2 cellular contexts compared by ENCODE assay signal in the genomic region with DNA sequence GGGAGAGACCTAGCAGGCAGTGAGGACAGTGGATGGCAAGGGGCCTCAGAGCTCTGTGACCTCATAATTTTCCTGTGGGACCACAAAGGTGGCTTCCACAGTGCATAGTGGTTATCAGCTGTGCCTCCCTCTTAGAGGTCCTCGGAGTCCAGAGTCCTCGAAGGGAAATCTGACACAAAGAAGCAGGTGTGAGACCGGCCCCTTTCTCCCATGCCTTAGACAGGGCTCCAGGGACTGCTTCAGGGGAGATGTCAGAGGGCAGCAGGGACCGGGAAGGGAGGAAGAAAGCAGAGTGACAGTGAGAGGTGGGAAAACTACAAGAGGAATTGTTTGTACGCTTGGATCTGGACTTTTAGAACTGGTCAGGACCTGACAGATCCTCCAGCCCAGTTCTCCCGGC.
TF ChIP-seq lines count a peak whose summit lies in the region.

No MANE protein-coding gene starts in this region.

TF ChIP-seq in GM23338, 12 proteins besides CTCF, POLR2A, EP300 and RAD21 (continued from another document):
- TF ChIP-seq, protein P1, sequence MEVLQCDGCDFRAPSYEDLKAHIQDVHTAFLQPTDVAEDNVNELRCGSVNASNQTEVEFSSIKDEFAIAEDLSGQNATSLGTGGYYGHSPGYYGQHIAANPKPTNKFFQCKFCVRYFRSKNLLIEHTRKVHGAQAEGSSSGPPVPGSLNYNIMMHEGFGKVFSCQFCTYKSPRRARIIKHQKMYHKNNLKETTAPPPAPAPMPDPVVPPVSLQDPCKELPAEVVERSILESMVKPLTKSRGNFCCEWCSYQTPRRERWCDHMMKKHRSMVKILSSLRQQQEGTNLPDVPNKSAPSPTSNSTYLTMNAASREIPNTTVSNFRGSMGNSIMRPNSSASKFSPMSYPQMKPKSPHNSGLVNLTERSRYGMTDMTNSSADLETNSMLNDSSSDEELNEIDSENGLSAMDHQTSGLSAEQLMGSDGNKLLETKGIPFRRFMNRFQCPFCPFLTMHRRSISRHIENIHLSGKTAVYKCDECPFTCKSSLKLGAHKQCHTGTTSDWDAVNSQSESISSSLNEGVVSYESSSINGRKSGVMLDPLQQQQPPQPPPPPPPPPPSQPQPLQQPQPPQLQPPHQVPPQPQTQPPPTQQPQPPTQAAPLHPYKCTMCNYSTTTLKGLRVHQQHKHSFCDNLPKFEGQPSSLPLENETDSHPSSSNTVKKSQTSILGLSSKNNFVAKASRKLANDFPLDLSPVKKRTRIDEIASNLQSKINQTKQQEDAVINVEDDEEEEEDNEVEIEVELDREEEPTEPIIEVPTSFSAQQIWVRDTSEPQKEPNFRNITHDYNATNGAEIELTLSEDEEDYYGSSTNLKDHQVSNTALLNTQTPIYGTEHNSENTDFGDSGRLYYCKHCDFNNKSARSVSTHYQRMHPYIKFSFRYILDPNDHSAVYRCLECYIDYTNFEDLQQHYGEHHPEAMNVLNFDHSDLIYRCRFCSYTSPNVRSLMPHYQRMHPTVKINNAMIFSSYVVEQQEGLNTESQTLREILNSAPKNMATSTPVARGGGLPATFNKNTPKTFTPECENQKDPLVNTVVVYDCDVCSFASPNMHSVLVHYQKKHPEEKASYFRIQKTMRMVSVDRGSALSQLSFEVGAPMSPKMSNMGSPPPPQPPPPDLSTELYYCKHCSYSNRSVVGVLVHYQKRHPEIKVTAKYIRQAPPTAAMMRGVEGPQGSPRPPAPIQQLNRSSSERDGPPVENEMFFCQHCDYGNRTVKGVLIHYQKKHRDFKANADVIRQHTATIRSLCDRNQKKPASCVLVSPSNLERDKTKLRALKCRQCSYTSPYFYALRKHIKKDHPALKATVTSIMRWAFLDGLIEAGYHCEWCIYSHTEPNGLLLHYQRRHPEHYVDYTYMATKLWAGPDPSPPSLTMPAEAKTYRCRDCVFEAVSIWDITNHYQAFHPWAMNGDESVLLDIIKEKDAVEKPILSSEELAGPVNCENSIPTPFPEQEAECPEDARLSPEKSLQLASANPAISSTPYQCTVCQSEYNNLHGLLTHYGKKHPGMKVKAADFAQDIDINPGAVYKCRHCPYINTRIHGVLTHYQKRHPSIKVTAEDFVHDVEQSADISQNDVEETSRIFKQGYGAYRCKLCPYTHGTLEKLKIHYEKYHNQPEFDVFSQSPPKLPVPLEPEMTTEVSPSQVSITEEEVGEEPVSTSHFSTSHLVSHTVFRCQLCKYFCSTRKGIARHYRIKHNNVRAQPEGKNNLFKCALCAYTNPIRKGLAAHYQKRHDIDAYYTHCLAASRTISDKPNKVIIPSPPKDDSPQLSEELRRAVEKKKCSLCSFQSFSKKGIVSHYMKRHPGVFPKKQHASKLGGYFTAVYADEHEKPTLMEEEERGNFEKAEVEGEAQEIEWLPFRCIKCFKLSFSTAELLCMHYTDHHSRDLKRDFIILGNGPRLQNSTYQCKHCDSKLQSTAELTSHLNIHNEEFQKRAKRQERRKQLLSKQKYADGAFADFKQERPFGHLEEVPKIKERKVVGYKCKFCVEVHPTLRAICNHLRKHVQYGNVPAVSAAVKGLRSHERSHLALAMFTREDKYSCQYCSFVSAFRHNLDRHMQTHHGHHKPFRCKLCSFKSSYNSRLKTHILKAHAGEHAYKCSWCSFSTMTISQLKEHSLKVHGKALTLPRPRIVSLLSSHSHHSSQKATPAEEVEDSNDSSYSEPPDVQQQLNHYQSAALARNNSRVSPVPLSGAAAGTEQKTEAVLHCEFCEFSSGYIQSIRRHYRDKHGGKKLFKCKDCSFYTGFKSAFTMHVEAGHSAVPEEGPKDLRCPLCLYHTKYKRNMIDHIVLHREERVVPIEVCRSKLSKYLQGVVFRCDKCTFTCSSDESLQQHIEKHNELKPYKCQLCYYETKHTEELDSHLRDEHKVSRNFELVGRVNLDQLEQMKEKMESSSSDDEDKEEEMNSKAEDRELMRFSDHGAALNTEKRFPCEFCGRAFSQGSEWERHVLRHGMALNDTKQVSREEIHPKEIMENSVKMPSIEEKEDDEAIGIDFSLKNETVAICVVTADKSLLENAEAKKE (CRISPR knock-in tag; IDR thresholded peaks at IDR 0.05), result no peak
- TF ChIP-seq EZH2 (IDR thresholded peaks at IDR 0.05; ENCODE audit: low read depth, unreplicated experiment), result no peak
- TF ChIP-seq ZNF331 (CRISPR knock-in tag; IDR thresholded peaks at IDR 0.05; ENCODE audit: low read depth), result no peak
- no peak for TF ChIP-seq STAT1 (IDR thresholded peaks at IDR 0.05; ENCODE audit: unreplicated experiment)
- TF ChIP-seq, protein P2, sequence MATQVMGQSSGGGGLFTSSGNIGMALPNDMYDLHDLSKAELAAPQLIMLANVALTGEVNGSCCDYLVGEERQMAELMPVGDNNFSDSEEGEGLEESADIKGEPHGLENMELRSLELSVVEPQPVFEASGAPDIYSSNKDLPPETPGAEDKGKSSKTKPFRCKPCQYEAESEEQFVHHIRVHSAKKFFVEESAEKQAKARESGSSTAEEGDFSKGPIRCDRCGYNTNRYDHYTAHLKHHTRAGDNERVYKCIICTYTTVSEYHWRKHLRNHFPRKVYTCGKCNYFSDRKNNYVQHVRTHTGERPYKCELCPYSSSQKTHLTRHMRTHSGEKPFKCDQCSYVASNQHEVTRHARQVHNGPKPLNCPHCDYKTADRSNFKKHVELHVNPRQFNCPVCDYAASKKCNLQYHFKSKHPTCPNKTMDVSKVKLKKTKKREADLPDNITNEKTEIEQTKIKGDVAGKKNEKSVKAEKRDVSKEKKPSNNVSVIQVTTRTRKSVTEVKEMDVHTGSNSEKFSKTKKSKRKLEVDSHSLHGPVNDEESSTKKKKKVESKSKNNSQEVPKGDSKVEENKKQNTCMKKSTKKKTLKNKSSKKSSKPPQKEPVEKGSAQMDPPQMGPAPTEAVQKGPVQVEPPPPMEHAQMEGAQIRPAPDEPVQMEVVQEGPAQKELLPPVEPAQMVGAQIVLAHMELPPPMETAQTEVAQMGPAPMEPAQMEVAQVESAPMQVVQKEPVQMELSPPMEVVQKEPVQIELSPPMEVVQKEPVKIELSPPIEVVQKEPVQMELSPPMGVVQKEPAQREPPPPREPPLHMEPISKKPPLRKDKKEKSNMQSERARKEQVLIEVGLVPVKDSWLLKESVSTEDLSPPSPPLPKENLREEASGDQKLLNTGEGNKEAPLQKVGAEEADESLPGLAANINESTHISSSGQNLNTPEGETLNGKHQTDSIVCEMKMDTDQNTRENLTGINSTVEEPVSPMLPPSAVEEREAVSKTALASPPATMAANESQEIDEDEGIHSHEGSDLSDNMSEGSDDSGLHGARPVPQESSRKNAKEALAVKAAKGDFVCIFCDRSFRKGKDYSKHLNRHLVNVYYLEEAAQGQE (IDR thresholded peaks at IDR 0.05; ENCODE audit: unreplicated experiment), result no peak
- TF ChIP-seq POLR2AphosphoS5 (IDR thresholded peaks at IDR 0.05; ENCODE audit: low read depth), result no peak
- no peak for TF ChIP-seq EZH2phosphoT487 (IDR thresholded peaks at IDR 0.05; ENCODE audit: unreplicated experiment)
- TF ChIP-seq, protein P3, sequence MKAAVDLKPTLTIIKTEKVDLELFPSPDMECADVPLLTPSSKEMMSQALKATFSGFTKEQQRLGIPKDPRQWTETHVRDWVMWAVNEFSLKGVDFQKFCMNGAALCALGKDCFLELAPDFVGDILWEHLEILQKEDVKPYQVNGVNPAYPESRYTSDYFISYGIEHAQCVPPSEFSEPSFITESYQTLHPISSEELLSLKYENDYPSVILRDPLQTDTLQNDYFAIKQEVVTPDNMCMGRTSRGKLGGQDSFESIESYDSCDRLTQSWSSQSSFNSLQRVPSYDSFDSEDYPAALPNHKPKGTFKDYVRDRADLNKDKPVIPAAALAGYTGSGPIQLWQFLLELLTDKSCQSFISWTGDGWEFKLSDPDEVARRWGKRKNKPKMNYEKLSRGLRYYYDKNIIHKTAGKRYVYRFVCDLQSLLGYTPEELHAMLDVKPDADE (IDR thresholded peaks at IDR 0.05), result no peak

TF ChIP-seq in WTC11, 78 proteins besides CTCF, POLR2A, EP300 and RAD21 (continued from another document):
- TF ChIP-seq, protein P4, sequence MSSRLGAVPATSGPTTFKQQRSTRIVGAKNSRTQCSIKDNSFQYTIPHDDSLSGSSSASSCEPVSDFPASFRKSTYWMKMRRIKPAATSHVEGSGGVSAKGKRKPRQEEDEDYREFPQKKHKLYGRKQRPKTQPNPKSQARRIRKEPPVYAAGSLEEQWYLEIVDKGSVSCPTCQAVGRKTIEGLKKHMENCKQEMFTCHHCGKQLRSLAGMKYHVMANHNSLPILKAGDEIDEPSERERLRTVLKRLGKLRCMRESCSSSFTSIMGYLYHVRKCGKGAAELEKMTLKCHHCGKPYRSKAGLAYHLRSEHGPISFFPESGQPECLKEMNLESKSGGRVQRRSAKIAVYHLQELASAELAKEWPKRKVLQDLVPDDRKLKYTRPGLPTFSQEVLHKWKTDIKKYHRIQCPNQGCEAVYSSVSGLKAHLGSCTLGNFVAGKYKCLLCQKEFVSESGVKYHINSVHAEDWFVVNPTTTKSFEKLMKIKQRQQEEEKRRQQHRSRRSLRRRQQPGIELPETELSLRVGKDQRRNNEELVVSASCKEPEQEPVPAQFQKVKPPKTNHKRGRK (CRISPR knock-in tag; IDR thresholded peaks at IDR 0.05; ENCODE audit: borderline replicate concordance), result no peak
- TF ChIP-seq, protein P5, sequence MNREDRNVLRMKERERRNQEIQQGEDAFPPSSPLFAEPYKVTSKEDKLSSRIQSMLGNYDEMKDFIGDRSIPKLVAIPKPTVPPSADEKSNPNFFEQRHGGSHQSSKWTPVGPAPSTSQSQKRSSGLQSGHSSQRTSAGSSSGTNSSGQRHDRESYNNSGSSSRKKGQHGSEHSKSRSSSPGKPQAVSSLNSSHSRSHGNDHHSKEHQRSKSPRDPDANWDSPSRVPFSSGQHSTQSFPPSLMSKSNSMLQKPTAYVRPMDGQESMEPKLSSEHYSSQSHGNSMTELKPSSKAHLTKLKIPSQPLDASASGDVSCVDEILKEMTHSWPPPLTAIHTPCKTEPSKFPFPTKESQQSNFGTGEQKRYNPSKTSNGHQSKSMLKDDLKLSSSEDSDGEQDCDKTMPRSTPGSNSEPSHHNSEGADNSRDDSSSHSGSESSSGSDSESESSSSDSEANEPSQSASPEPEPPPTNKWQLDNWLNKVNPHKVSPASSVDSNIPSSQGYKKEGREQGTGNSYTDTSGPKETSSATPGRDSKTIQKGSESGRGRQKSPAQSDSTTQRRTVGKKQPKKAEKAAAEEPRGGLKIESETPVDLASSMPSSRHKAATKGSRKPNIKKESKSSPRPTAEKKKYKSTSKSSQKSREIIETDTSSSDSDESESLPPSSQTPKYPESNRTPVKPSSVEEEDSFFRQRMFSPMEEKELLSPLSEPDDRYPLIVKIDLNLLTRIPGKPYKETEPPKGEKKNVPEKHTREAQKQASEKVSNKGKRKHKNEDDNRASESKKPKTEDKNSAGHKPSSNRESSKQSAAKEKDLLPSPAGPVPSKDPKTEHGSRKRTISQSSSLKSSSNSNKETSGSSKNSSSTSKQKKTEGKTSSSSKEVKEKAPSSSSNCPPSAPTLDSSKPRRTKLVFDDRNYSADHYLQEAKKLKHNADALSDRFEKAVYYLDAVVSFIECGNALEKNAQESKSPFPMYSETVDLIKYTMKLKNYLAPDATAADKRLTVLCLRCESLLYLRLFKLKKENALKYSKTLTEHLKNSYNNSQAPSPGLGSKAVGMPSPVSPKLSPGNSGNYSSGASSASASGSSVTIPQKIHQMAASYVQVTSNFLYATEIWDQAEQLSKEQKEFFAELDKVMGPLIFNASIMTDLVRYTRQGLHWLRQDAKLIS (CRISPR knock-in tag; IDR thresholded peaks at IDR 0.05; ENCODE audit: borderline replicate concordance), result no peak
- TF ChIP-seq ETV6 (CRISPR knock-in tag; IDR thresholded peaks at IDR 0.05) (no peak), JAZF1 (CRISPR knock-in tag; IDR thresholded peaks at IDR 0.05) (no peak), ELF4 (CRISPR knock-in tag; IDR thresholded peaks at IDR 0.05; ENCODE audit: low read depth) (no peak), MXD4 (CRISPR knock-in tag; IDR thresholded peaks at IDR 0.05; ENCODE audit: borderline replicate concordance) (no peak), FOXK1 (CRISPR knock-in tag; IDR thresholded peaks at IDR 0.05) (no peak)
- TF ChIP-seq, protein P6, sequence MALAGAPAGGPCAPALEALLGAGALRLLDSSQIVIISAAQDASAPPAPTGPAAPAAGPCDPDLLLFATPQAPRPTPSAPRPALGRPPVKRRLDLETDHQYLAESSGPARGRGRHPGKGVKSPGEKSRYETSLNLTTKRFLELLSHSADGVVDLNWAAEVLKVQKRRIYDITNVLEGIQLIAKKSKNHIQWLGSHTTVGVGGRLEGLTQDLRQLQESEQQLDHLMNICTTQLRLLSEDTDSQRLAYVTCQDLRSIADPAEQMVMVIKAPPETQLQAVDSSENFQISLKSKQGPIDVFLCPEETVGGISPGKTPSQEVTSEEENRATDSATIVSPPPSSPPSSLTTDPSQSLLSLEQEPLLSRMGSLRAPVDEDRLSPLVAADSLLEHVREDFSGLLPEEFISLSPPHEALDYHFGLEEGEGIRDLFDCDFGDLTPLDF (CRISPR knock-in tag; IDR thresholded peaks at IDR 0.05), result no peak
- TF ChIP-seq, protein P7, sequence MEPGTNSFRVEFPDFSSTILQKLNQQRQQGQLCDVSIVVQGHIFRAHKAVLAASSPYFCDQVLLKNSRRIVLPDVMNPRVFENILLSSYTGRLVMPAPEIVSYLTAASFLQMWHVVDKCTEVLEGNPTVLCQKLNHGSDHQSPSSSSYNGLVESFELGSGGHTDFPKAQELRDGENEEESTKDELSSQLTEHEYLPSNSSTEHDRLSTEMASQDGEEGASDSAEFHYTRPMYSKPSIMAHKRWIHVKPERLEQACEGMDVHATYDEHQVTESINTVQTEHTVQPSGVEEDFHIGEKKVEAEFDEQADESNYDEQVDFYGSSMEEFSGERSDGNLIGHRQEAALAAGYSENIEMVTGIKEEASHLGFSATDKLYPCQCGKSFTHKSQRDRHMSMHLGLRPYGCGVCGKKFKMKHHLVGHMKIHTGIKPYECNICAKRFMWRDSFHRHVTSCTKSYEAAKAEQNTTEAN (CRISPR knock-in tag; IDR thresholded peaks at IDR 0.05), result no peak
- TF ChIP-seq, protein P8, sequence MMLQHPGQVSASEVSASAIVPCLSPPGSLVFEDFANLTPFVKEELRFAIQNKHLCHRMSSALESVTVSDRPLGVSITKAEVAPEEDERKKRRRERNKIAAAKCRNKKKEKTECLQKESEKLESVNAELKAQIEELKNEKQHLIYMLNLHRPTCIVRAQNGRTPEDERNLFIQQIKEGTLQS (CRISPR knock-in tag; conservative IDR thresholded peaks at IDR 0.05), result no peak
TF ChIP-seq in WTC11: peak in this region for 0.
